In the genomic region with DNA sequence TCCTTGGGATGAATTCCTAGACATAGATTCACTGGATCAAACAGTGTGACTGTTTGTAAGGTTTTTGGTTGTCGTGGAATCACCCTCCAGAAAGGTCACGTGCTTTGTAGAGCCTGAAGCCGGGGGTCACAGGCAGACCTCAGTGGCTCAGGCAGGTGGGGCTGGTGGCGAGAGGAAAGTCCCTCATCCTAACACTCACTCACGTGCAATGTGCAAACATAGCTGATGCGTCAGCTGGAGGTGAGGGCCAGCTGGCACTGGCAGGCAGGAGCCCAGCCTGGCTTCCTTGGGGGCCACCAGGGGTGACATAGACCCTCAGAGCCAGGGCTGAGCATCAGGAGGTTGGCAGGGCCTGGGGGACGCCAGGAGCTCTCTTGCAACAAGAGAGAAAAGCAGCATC, we compare ENCODE assay signal across 21 cellular contexts.
DNase-seq lines count a peak whose midpoint lies in the region; ATAC-seq and TF ChIP-seq lines count a peak whose summit lies in the region.
"Had no signal": no experiment of that assay in that cellular context is flagged by ENCODE, and none has a peak within 500 bp of the region (broad histone marks: within the 10 kb centered on the region; RNA-seq: fewer than 3 reads in every experiment).

No MANE protein-coding gene starts in this region.

- H3K27me3 ChIP-seq in Panc1 (ENCODE audit: control insufficient read depth, insufficient read depth, low read length), result no peaks in the 10 kb centered on the region
- H3K27me3 ChIP-seq: MG63, Peyer's patch, SJCRH30 had no signal

- in situ Hi-C loops in Panc1 (cut with HindIII; ENCODE audit: low pct_unique_long_range_greater_than_20kb, low sequenced_read_pairs), result no loop called here

- DNase-seq in natural killer cell treated with Interleukin-12 subunit alpha and Interleukin-12 subunit beta and Interleukin-15 and Interleukin-18, amount 100 ng/mL, for 72 hours (ENCODE audit: low spot score), result peak; percentile 31
- no peak for DNase-seq in natural killer cell
- no peak for DNase-seq in Panc1 (ENCODE audit: low read depth, low spot score)
- DNase-seq in kidney tubule cell (ENCODE audit: low spot score), result peak; percentile 28
- DNase-seq in activated T-cell treated with anti-CD3 and anti-CD28 coated beads, Interleukin-2, amount 50 U/mL, for 72 hours, result no peak
- no peak for DNase-seq in sciatic nerve (ENCODE audit: low spot score)
- DNase-seq: C1 segment of cervical spinal cord; CD8-positive, alpha-beta T cell; HFFc6; IMR-90; KG1; MG63; NCI-H1105 treated with DMSO at 0.1 percent for 48 hours; NCI-H1694; NCI-H2029 treated with DMSO at 0.1 percent for 48 hours; NCI-H446 treated with DMSO at 0.1 percent for 48 hours; NCI-H526; Peyer's patch; SJCRH30; T-cell had no signal

- intact Hi-C loops in natural killer cell (cut with micrococcal nuclease), result no loop called here
- intact Hi-C loops in Panc1 (cut with micrococcal nuclease; ENCODE audit: unreplicated experiment), result no loop called here
- intact Hi-C loops in sciatic nerve (cut with DNase I), result loop anchor here (10.0 kb wide), 1 partner anchor 428 kb away; no protein-coding TSS in a partner anchor

- CTCF ChIA-PET in Panc1 (lab: Charles Lee), result interaction anchor here (0.5 kb wide), 1 partner anchor 23 kb away, joined by 10 read pairs; no protein-coding TSS in a partner anchor

- H3K4me1 ChIP-seq in Panc1 (ENCODE audit: control insufficient read depth, insufficient read depth, low read length), result no peaks in the 10 kb centered on the region
- H3K4me1 ChIP-seq: Peyer's patch had no signal

- H3K4me1 Mint-ChIP-seq in natural killer cell treated with Interleukin-12 subunit alpha and Interleukin-12 subunit beta and Interleukin-15 and Interleukin-18, amount 100 ng/mL, for 72 hours (ENCODE audit: low read depth in 2 of 2), result no peaks in the 10 kb centered on the region
- no peaks in the 10 kb centered on the region for H3K4me1 Mint-ChIP-seq in natural killer cell
- no peaks in the 10 kb centered on the region for H3K4me1 Mint-ChIP-seq in activated T-cell treated with anti-CD3 and anti-CD28 coated beads, Interleukin-2, amount 50 U/mL, for 72 hours (ENCODE audit: low read depth)
- H3K4me1 Mint-ChIP-seq: T-cell had no signal

- H3K36me3 Mint-ChIP-seq in natural killer cell treated with Interleukin-12 subunit alpha and Interleukin-12 subunit beta and Interleukin-15 and Interleukin-18, amount 100 ng/mL, for 72 hours, result peaks cover 6% of the 10 kb centered on the region
- H3K36me3 Mint-ChIP-seq in natural killer cell, result peaks cover 8% of the 10 kb centered on the region
- peaks cover 2 to 4% of the 10 kb centered on the region in 2 donors for H3K36me3 Mint-ChIP-seq in activated T-cell treated with anti-CD3 and anti-CD28 coated beads, Interleukin-2, amount 50 U/mL, for 72 hours (ENCODE audit: insufficient read depth in 2 of 2)
- H3K36me3 Mint-ChIP-seq: CD8-positive, alpha-beta T cell; T-cell had no signal

- no peak overlapping the region for H3K27ac ChIP-seq in Panc1 (ENCODE audit: low read length)
- H3K27ac ChIP-seq: Peyer's patch, SJCRH30 had no signal

- no peak overlapping the region for H3K27ac Mint-ChIP-seq in natural killer cell treated with Interleukin-12 subunit alpha and Interleukin-12 subunit beta and Interleukin-15 and Interleukin-18, amount 100 ng/mL, for 72 hours
- H3K27ac Mint-ChIP-seq in natural killer cell, result no peak overlapping the region
- H3K27ac Mint-ChIP-seq in activated T-cell treated with anti-CD3 and anti-CD28 coated beads, Interleukin-2, amount 50 U/mL, for 72 hours, result no peak overlapping the region
- H3K27ac Mint-ChIP-seq: CD8-positive, alpha-beta T cell; HFFc6; T-cell had no signal

- no TSS peak for BruUV-seq in Panc1 (replicated peaks; lab: Mats Ljungman, UMichigan)

- H3K36me3 ChIP-seq in Panc1 (ENCODE audit: control insufficient read depth, insufficient read depth, low read length), result no peaks in the 10 kb centered on the region
- H3K36me3 ChIP-seq: MG63, Peyer's patch, SJCRH30 had no signal

- TF ChIP-seq CTCF in natural killer cell (IDR thresholded peaks at IDR 0.05), result no peak
- no peak for TF ChIP-seq CTCF in Panc1 (IDR thresholded peaks at IDR 0.05)

- no peak overlapping the region for H3K4me3 Mint-ChIP-seq in natural killer cell treated with Interleukin-12 subunit alpha and Interleukin-12 subunit beta and Interleukin-15 and Interleukin-18, amount 100 ng/mL, for 72 hours
- no peak overlapping the region for H3K4me3 Mint-ChIP-seq in natural killer cell
- H3K4me3 Mint-ChIP-seq in activated T-cell treated with anti-CD3 and anti-CD28 coated beads, Interleukin-2, amount 50 U/mL, for 72 hours, result no peak overlapping the region
- H3K4me3 Mint-ChIP-seq: CD8-positive, alpha-beta T cell; HFFc6; T-cell had no signal

- no peaks in the 10 kb centered on the region for H3K9me3 Mint-ChIP-seq in natural killer cell treated with Interleukin-12 subunit alpha and Interleukin-12 subunit beta and Interleukin-15 and Interleukin-18, amount 100 ng/mL, for 72 hours
- no peaks in the 10 kb centered on the region for H3K9me3 Mint-ChIP-seq in natural killer cell
- H3K9me3 Mint-ChIP-seq in activated T-cell treated with anti-CD3 and anti-CD28 coated beads, Interleukin-2, amount 50 U/mL, for 72 hours, result peaks cover 0 to 5% of the 10 kb centered on the region in 2 donors

- H3K9me3 ChIP-seq in Panc1 (ENCODE audit: control insufficient read depth, insufficient read depth, low read depth, low read length), result no peaks in the 10 kb centered on the region
- H3K9me3 ChIP-seq: Peyer's patch, SJCRH30 had no signal

- no peak for ATAC-seq in natural killer cell treated with Interleukin-12 subunit alpha and Interleukin-12 subunit beta and Interleukin-15 and Interleukin-18, amount 100 ng/mL, for 72 hours
- ATAC-seq in natural killer cell (no peak), Panc1 (peak; percentile 38; the same call in 1 of the 2 replicates), HG03097 (IDR thresholded peaks at IDR 0.05; ENCODE audit: low FRiP score, unreplicated experiment) (no peak), sciatic nerve (no peak)
- ATAC-seq in activated T-cell treated with anti-CD3 and anti-CD28 coated beads, Interleukin-2, amount 50 U/mL, for 72 hours (replicated peaks in 1 of 2), result no peak
- ATAC-seq: CD8-positive, alpha-beta T cell; T-cell had no signal

- H3K4me3 ChIP-seq in Panc1 (ENCODE audit: low read depth in 2 of 2, low read length in 2 of 2), result no peak overlapping the region
- H3K4me3 ChIP-seq: MG63, Peyer's patch, SJCRH30 had no signal

- no peaks in the 10 kb centered on the region for H3K27me3 Mint-ChIP-seq in natural killer cell treated with Interleukin-12 subunit alpha and Interleukin-12 subunit beta and Interleukin-15 and Interleukin-18, amount 100 ng/mL, for 72 hours
- H3K27me3 Mint-ChIP-seq in natural killer cell (ENCODE audit: low read depth in 2 of 2), result no peaks in the 10 kb centered on the region
- peaks cover 13% of the 10 kb centered on the region for H3K27me3 Mint-ChIP-seq in activated T-cell treated with anti-CD3 and anti-CD28 coated beads, Interleukin-2, amount 50 U/mL, for 72 hours (ENCODE audit: low read depth)

- POLR2A ChIA-PET in Panc1 (lab: Charles Lee), result no interaction called here

Comparison
In these comparisons a context has a peak if more than half of its experiments do, and no peak if none do; other contexts are left out.
1. DNase-seq: peak in natural killer cell treated with Interleukin-12 subunit alpha and Interleukin-12 subunit beta and Interleukin-15 and Interleukin-18, amount 100 ng/mL, for 72 hours (single experiment) and kidney tubule cell (single experiment); none in natural killer cell (single experiment), Panc1 (single experiment), activated T-cell treated with anti-CD3 and anti-CD28 coated beads, Interleukin-2, amount 50 U/mL, for 72 hours (0 of 2) and sciatic nerve (single experiment).